In genomic region chr4:80101086-80101767, GRCh38 we compare ENCODE assay signal across 26 cellular contexts. TPM values are rescaled to one million over a fixed set of nuclear protein-coding genes. Genes with fewer than 3 reads are reported as not detected.
DNase-seq lines count a peak whose midpoint lies in the region; ATAC-seq lines count a peak whose summit lies in the region.
"Had no signal": no experiment of that assay in that cellular context is flagged by ENCODE, and none has a peak within 500 bp of the region (broad histone marks: within the 10 kb centered on the region; RNA-seq: fewer than 3 reads in every experiment).

No MANE protein-coding gene starts in this region.

- no peaks in the 10 kb centered on the region for H3K27me3 Mint-ChIP-seq in activated naive CD8-positive, alpha-beta T cell treated with anti-CD3 and anti-CD28 coated beads, Interleukin-2, amount 50 U/mL, for 24 hours
- H3K27me3 Mint-ChIP-seq in activated naive CD8-positive, alpha-beta T cell treated with anti-CD3 and anti-CD28 coated beads for 36 hours: peaks cover 5% of the 10 kb centered on the region
- peaks cover 7 to 21% of the 10 kb centered on the region in 2 donors for H3K27me3 Mint-ChIP-seq in effector memory CD8-positive, alpha-beta T cell

- peaks cover under 1% of the 10 kb centered on the region for H3K9me3 Mint-ChIP-seq in activated naive CD8-positive, alpha-beta T cell treated with anti-CD3 and anti-CD28 coated beads, Interleukin-2, amount 50 U/mL, for 24 hours
- no peaks in the 10 kb centered on the region for H3K9me3 Mint-ChIP-seq in activated naive CD8-positive, alpha-beta T cell treated with anti-CD3 and anti-CD28 coated beads for 36 hours
- no peaks in the 10 kb centered on the region for H3K9me3 Mint-ChIP-seq in effector memory CD8-positive, alpha-beta T cell
- H3K9me3 Mint-ChIP-seq: endodermal cell had no signal

- ATAC-seq in activated naive CD8-positive, alpha-beta T cell treated with anti-CD3 and anti-CD28 coated beads, Interleukin-2, amount 50 U/mL, for 24 hours: no peak
- peak; percentile 91 for ATAC-seq in effector memory CD8-positive, alpha-beta T cell (replicated peaks)
- ATAC-seq: gastrocnemius medialis, right lobe of liver had no signal

- peaks cover 13% of the 10 kb centered on the region for H3K4me1 Mint-ChIP-seq in activated naive CD8-positive, alpha-beta T cell treated with anti-CD3 and anti-CD28 coated beads, Interleukin-2, amount 50 U/mL, for 24 hours
- H3K4me1 Mint-ChIP-seq in activated naive CD8-positive, alpha-beta T cell treated with anti-CD3 and anti-CD28 coated beads for 36 hours: peaks cover 10% of the 10 kb centered on the region
- no peaks in the 10 kb centered on the region for H3K4me1 Mint-ChIP-seq in effector memory CD8-positive, alpha-beta T cell (ENCODE audit: low read depth in 2 of 2)
- H3K4me1 Mint-ChIP-seq: neural crest cell had no signal

- peak overlapping the region; percentile 32 for H3K27ac Mint-ChIP-seq in activated naive CD8-positive, alpha-beta T cell treated with anti-CD3 and anti-CD28 coated beads, Interleukin-2, amount 50 U/mL, for 24 hours
- H3K27ac Mint-ChIP-seq in activated naive CD8-positive, alpha-beta T cell treated with anti-CD3 and anti-CD28 coated beads for 36 hours: no peak overlapping the region
- H3K27ac Mint-ChIP-seq in effector memory CD8-positive, alpha-beta T cell: peak overlapping the region in 1 of 2 donors; percentile 81
- H3K27ac Mint-ChIP-seq: endodermal cell; T-helper 2 cell treated with Interferon-gamma antibody and Interleukin-4, amounts not matched to agents 5 μg/mL and 100 μg/mL, for 36 hours had no signal

- H3K36me3 Mint-ChIP-seq in activated naive CD8-positive, alpha-beta T cell treated with anti-CD3 and anti-CD28 coated beads, Interleukin-2, amount 50 U/mL, for 24 hours (ENCODE audit: low read depth): no peaks in the 10 kb centered on the region
- H3K36me3 Mint-ChIP-seq in activated naive CD8-positive, alpha-beta T cell treated with anti-CD3 and anti-CD28 coated beads for 36 hours: no peaks in the 10 kb centered on the region
- H3K36me3 Mint-ChIP-seq in effector memory CD8-positive, alpha-beta T cell (ENCODE audit: insufficient read depth): peaks cover 5% of the 10 kb centered on the region

- H3K4me3 Mint-ChIP-seq in activated naive CD8-positive, alpha-beta T cell treated with anti-CD3 and anti-CD28 coated beads, Interleukin-2, amount 50 U/mL, for 24 hours: no peak overlapping the region
- no peak overlapping the region for H3K4me3 Mint-ChIP-seq in activated naive CD8-positive, alpha-beta T cell treated with anti-CD3 and anti-CD28 coated beads for 36 hours
- no peak overlapping the region for H3K4me3 Mint-ChIP-seq in effector memory CD8-positive, alpha-beta T cell
- H3K4me3 Mint-ChIP-seq: endodermal cell; neural crest cell; T-helper 2 cell treated with Interferon-gamma antibody and Interleukin-4, amounts not matched to agents 5 μg/mL and 100 μg/mL, for 36 hours had no signal

- DNase-seq in activated naive CD8-positive, alpha-beta T cell treated with anti-CD3 and anti-CD28 coated beads, Interleukin-2, amount 50 U/mL, for 24 hours: no peak
- no peak for DNase-seq in activated naive CD8-positive, alpha-beta T cell treated with anti-CD3 and anti-CD28 coated beads for 36 hours
- DNase-seq in NCI-H460 (ENCODE audit: extremely low read depth, low read depth) (peak; percentile 5), amniotic stem cell (lab: John Stamatoyannopoulos, UW) (no peak), NCI-H446 (lab: John Stamatoyannopoulos, UW) (no peak)
- DNase-seq in effector memory CD8-positive, alpha-beta T cell: no peak
- no peak for DNase-seq in stimulated activated CD8-positive, alpha-beta memory T cell treated with anti-CD3 and anti-CD28 coated beads, Interleukin-4, amount 100 ng/mL, for 48 hours
- DNase-seq: activated effector memory CD4-positive, alpha-beta T cell treated with anti-CD3 and anti-CD28 coated beads, Interleukin-2, amount 50 U/mL, for 16 hours; C1 segment of cervical spinal cord; colonic mucosa; DMS 273 treated with DMSO at 0.1 percent for 48 hours; endodermal cell; esophagus squamous epithelium; gastrocnemius medialis; hippocampal formation; NCI-H187; NCI-H2171 treated with DMSO at 0.1 percent for 48 hours; NCI-H526; posterior cingulate gyrus; right lobe of liver; stimulated activated CD4-positive, alpha-beta T cell treated with anti-CD3 and anti-CD28 coated beads, Interleukin-12 subunit alpha, Interleukin-12 subunit beta, amount 100 ng/mL, for 4 hours; stimulated activated CD4-positive, alpha-beta T cell treated with anti-CD3 and anti-CD28 coated beads, Interleukin-4, amount 100 ng/mL, for 24 hours; stimulated activated naive CD8-positive, alpha-beta T cell treated with anti-CD3 and anti-CD28 coated beads, Interleukin-15, Interleukin-2, amounts not matched to agents 100 U/mL and 50 U/mL, for 24 hours; uterus had no signal

RNA-seq across cellular contexts. Expression of gene ANTXR2, which starts 28.2 kb away (rescaled TPM):
- 1 to 10 TPM; 1.5 to 2.0 TPM for total RNA-seq in activated naive CD8-positive, alpha-beta T cell treated with anti-CD3 and anti-CD28 coated beads for 36 hours
- total RNA-seq in NCI-H460 (2014; rRNA removed; shearing (Covaris generic)): 29.1 and 38.3 TPM in 2 replicates
- 9.4 and 10.0 TPM in 2 replicates for polyA plus RNA-seq in NCI-H460 (2014; cell fraction: nucleus; rRNA removed)

Comparison
In these comparisons a context has a peak if more than half of its experiments do, and no peak if none do; other contexts are left out.
1. RNA of gene ANTXR2, which starts 28.2 kb away (total RNA-seq): 29.1 to 38.3 TPM in NCI-H460; 1.5 to 2.0 TPM in activated naive CD8-positive, alpha-beta T cell treated with anti-CD3 and anti-CD28 coated beads for 36 hours; every median in the first group is over 10 times any median in the second.